20 cellular contexts compared by ENCODE assay signal in the genomic region with DNA sequence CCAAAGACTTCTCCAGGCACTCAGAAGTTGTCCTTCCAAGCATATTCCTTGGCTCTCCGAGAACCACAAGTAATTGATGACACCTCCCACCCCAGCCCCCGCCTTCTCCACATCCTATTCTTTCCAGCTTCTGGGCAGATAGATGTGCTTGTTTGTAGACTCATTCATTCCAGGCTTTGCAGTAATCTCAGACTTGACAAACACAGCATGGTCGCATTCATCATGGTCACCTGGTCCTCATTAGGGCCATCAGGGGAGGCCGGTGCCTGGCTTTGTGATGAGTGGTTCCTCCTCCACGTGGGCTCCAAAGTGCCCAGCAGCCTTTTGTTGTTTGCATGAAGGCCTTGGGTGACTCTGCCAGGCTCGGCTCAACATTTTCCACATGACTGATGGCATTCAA. TPM values are rescaled to one million over a fixed set of nuclear protein-coding genes. Genes with fewer than 3 reads are reported as not detected.
DNase-seq lines count a peak whose midpoint lies in the region; ATAC-seq and TF ChIP-seq lines count a peak whose summit lies in the region.
"Had no signal": no experiment of that assay in that cellular context is flagged by ENCODE, and none has a peak within 500 bp of the region (broad histone marks: within the 10 kb centered on the region; RNA-seq: fewer than 3 reads in every experiment).

No MANE protein-coding gene starts in this region.

- peaks cover 0 to 5% (median 0%) of the 10 kb centered on the region in 5 experiments for H3K9me3 Mint-ChIP-seq in brain
- no peaks in the 10 kb centered on the region for H3K9me3 Mint-ChIP-seq in osteocyte (ENCODE audit: unreplicated experiment)
- H3K9me3 Mint-ChIP-seq: activated B cell treated with CpG ODN at 0.5 μM for 24 hours; activated T-helper 2 cell treated with anti-CD3 and anti-CD28 coated beads, Interferon-gamma antibody, Interleukin-2, Interleukin-4, amounts not matched to agents 10 μg/mL and 5 μg/mL and 100 μg/mL, durations not matched to agents 14 hours and 24 hours and 36 hours; GM23338 had no signal

- H3K4me1 Mint-ChIP-seq in brain (peaks cover 3% of the 10 kb centered on the region), osteocyte (ENCODE audit: unreplicated experiment) (peaks cover 82% of the 10 kb centered on the region)
- H3K4me1 Mint-ChIP-seq: activated B cell treated with CpG ODN at 0.5 μM for 24 hours had no signal

- ATAC-seq in HG03025 (IDR thresholded peaks at IDR 0.05; ENCODE audit: low FRiP score, unreplicated experiment): no peak
- ATAC-seq in HG03354 (IDR thresholded peaks at IDR 0.05; ENCODE audit: poor library complexity, severe bottlenecking, unreplicated experiment): no peak
- ATAC-seq: foreskin keratinocyte, GM23338 had no signal

- H3K27ac Mint-ChIP-seq in brain: peak overlapping the region in 3 of 5 experiments; percentile 58 to 86 (median 77)
- peak overlapping the region; percentile 48 for H3K27ac Mint-ChIP-seq in osteocyte (ENCODE audit: unreplicated experiment)
- H3K27ac Mint-ChIP-seq: activated B cell treated with CpG ODN at 0.5 μM for 24 hours; activated T-helper 2 cell treated with anti-CD3 and anti-CD28 coated beads, Interferon-gamma antibody, Interleukin-2, Interleukin-4, amounts not matched to agents 10 μg/mL and 5 μg/mL and 100 μg/mL, durations not matched to agents 14 hours and 24 hours and 36 hours; GM23338 had no signal

- peak; percentile 96 for DNase-seq in COR-L47 (lab: John Stamatoyannopoulos, UW)
- DNase-seq in NCI-H345 treated with DMSO at 0.1 percent for 48 hours (lab: John Stamatoyannopoulos, UW; ENCODE audit: unreplicated experiment): peak; percentile 51
- DNase-seq in osteocyte (ENCODE audit: extremely low spot score, unreplicated experiment): no peak
- DNase-seq in NCI-H1436 treated with DMSO at 0.1 percent for 48 hours (lab: John Stamatoyannopoulos, UW): no peak
- DNase-seq in NOMO-1 treated with DMSO at 0.1 percent for 48 hours (lab: John Stamatoyannopoulos, UW; ENCODE audit: unreplicated experiment): no peak
- DNase-seq: activated B cell treated with CpG ODN at 0.5 μM for 24 hours; adrenal gland; foreskin keratinocyte; kidney glomerular epithelial cell; NCI-H1048; NCI-H2227 treated with DMSO at 0.1 percent for 48 hours; Right ventricle myocardium superior; sigmoid colon; stimulated activated CD4-positive, alpha-beta T cell treated with anti-CD3 and anti-CD28 coated beads, Interleukin-1b, Interleukin-23, amount 100 ng/mL, for 48 hours; T-helper 2 cell had no signal

- no peak overlapping the region for H3K4me3 Mint-ChIP-seq in brain
- no peak overlapping the region for H3K4me3 Mint-ChIP-seq in osteocyte (ENCODE audit: unreplicated experiment)
- H3K4me3 Mint-ChIP-seq: activated B cell treated with CpG ODN at 0.5 μM for 24 hours, GM23338 had no signal

- TF ChIP-seq CTCF in brain (conservative IDR thresholded peaks at IDR 0.05) (no peak), osteocyte (IDR thresholded peaks at IDR 0.05) (no peak)

- H3K27me3 Mint-ChIP-seq in brain (peaks cover 10% of the 10 kb centered on the region), osteocyte (ENCODE audit: unreplicated experiment) (no peaks in the 10 kb centered on the region)

- H3K36me3 Mint-ChIP-seq in brain: no peaks in the 10 kb centered on the region
- H3K36me3 Mint-ChIP-seq in osteocyte (ENCODE audit: unreplicated experiment): no peaks in the 10 kb centered on the region

RNA-seq across cellular contexts. Expression of a gene that starts 28.5 kb away (rescaled TPM):
- not detected for polyA plus RNA-seq in brain (ENCODE audit: insufficient read depth, low read depth, low replicate concordance)
- 0.56 TPM in 1 of 2 replicates, not detected in the other for total RNA-seq in osteocyte
- total RNA-seq: activated B cell treated with CpG ODN at 0.5 μM for 24 hours; activated T-helper 2 cell treated with anti-CD3 and anti-CD28 coated beads, Interferon-gamma antibody, Interleukin-2, Interleukin-4, amounts not matched to agents 10 μg/mL and 5 μg/mL and 100 μg/mL, durations not matched to agents 14 hours and 24 hours and 36 hours; foreskin keratinocyte; Right ventricle myocardium superior had no signal
- polyA plus RNA-seq: foreskin keratinocyte had no signal

RNA-seq across cellular contexts. Expression of a gene that starts 40.0 kb away (rescaled TPM):
- polyA plus RNA-seq in brain (ENCODE audit: insufficient read depth, low read depth, low replicate concordance): 16.8 TPM
- total RNA-seq in osteocyte: 3.3 and 3.9 TPM in 2 replicates

Comparison
In these comparisons a context has a peak if more than half of its experiments do, and no peak if none do; other contexts are left out.
1. DNase-seq: peak in COR-L47 (single experiment) and NCI-H345 treated with DMSO at 0.1 percent for 48 hours (single experiment); none in osteocyte (single experiment), NCI-H1436 treated with DMSO at 0.1 percent for 48 hours (single experiment) and NOMO-1 treated with DMSO at 0.1 percent for 48 hours (single experiment).